8 cellular contexts compared by ENCODE assay signal in genomic region chr15:83106994-83107840, GRCh38. TPM values are rescaled to one million over a fixed set of nuclear protein-coding genes. Genes with fewer than 3 reads are reported as not detected.
DNase-seq lines count a peak whose midpoint lies in the region; ATAC-seq, FAIRE-seq and TF ChIP-seq lines count a peak whose summit lies in the region.

Gene TM6SF1 (plus strand): TSS chr15:83107645. CDS start chr15:83107681, 36 bp downstream.

- peak within 1 kb of the TSS; percentile 92; the same call in 1 of the 2 replicates for H2BK15ac ChIP-seq in H1 (ENCODE audit: low read length)

- ATAC-seq in GM19468 (IDR thresholded peaks at IDR 0.05; ENCODE audit: extremely low read depth, unreplicated experiment): peak; percentile 30

- no peak within 1 kb of the TSS for H4K91ac ChIP-seq in H1 (replicated peaks; ENCODE audit: insufficient read length, low read length)

- H3K56ac ChIP-seq in H1 (replicated peaks; ENCODE audit: insufficient read length, low read depth, low read length): no peak within 1 kb of the TSS

- intact Hi-C loops in CD14-positive monocyte (cut with micrococcal nuclease): loop anchor here in 1 of 2 donors (5.0 kb wide), 1 partner anchor 40 kb away; the partner anchor contains the start of gene BTBD1
- intact Hi-C loops in T-helper 1 cell treated with Interleukin-12 subunit alpha and Interleukin-12 subunit beta and Interleukin-4 antibody, amounts not matched to agents 30 ng/mL and 1 ng/mL, for 36 hours (cut with micrococcal nuclease): no loop called here

- H3K14ac ChIP-seq in H1 (ENCODE audit: insufficient read length): no peak within 1 kb of the TSS

- H3K4me3 ChIP-seq in H1 (ENCODE audit: extremely low read depth in 1 of 4, insufficient read depth in 2 of 4, low read depth in 3 of 4, low read length in 4 of 4): peak within 1 kb of the TSS; percentile 49 to 68 (median 51)
- H3K4me3 ChIP-seq in mesodermal cell (ENCODE audit: extremely low read depth, insufficient read depth, low read length, poor library complexity, severe bottlenecking): peak within 1 kb of the TSS; percentile 43
- peak within 1 kb of the TSS; percentile 52 for H3K4me3 ChIP-seq in urinary bladder (ENCODE audit: low read depth, low read length)

- no peak within 1 kb of the TSS for H2BK120ac ChIP-seq in H1 (replicated peaks; ENCODE audit: low read depth, low read length)

- no peak within 1 kb of the TSS for H3K23ac ChIP-seq in H1 (ENCODE audit: insufficient read length)

- peak within 1 kb of the TSS; percentile 18; the same call in 1 of the 2 replicates for H2BK12ac ChIP-seq in H1 (ENCODE audit: low read depth, low read length)

- no peak for TF ChIP-seq POLR2A in H1 (IDR thresholded peaks at IDR 0.05; ENCODE audit: control extremely low read depth in 1 of 2, low read depth in 2 of 2, low read length in 2 of 2)

- 2% methylated on average over 86 of the region's 97 CpGs; no CpG with 5 or more reads in 1 of the 2 experiments for WGBS in H1 (ENCODE audit: extremely low coverage in 1 of 2, insufficient coverage in 1 of 2, insufficient read length in 1 of 2, insufficient replicate concordance in 2 of 2, low coverage in 1 of 2, low lambda C conversion rate in 2 of 2, missing lambda C conversion rate in 1 of 2), 2 experiments
- 1% methylated on average over 75 to 77 of the region's 97 CpGs for WGBS in mesodermal cell (ENCODE audit: insufficient coverage in 2 of 2), 2 experiments
- WGBS in urinary bladder: under 1% methylated on average over 97 of the region's 97 CpGs

- H3K79me1 ChIP-seq in H1 (ENCODE audit: low read depth, low read length): no peaks in the 10 kb centered on the region

- H3K9me3 ChIP-seq in H1 (ENCODE audit: insufficient read depth in 2 of 2, low read depth in 1 of 2, low read length in 1 of 2) (no peaks in the 10 kb centered on the region), mesodermal cell (ENCODE audit: control insufficient read depth, low read length) (no peaks in the 10 kb centered on the region)

- H3K23me2 ChIP-seq in H1 (ENCODE audit: low read depth, low read length): peaks cover 13% of the 10 kb centered on the region; the same call in 1 of the 2 replicates

- H3K36me3 Mint-ChIP-seq in CD14-positive monocyte: peaks cover 16 to 23% of the 10 kb centered on the region in 2 donors

- 0 out of 2 replicates have a peak within 1 kb of the TSS, but pooled peaks have one; percentile 1 for H2BK5ac ChIP-seq in H1 (ENCODE audit: low read depth, low read length)

- peaks cover 0 to 34% (median 25%) of the 10 kb centered on the region in 4 experiments; a peak in 6 of 7 replicates for H3K27me3 ChIP-seq in H1 (replicated peaks in 1 of 4; ENCODE audit: control insufficient read depth in 3 of 4, extremely low read depth in 1 of 4, insufficient read depth in 3 of 4, low read length in 3 of 4)

- H3K4me3 Mint-ChIP-seq in CD14-positive monocyte: peak within 1 kb of the TSS; percentile 95 to 99

- no peak within 1 kb of the TSS for H3K18ac ChIP-seq in H1 (ENCODE audit: extremely low read depth, low read length)

- H2AFZ ChIP-seq in H1 (ENCODE audit: low read length): peak within 1 kb of the TSS; percentile 43; the same call in 1 of the 2 replicates

- peaks cover 8 to 25% (median 9%) of the 10 kb centered on the region in 3 donors for H3K27me3 Mint-ChIP-seq in CD14-positive monocyte (ENCODE audit: low read depth in 3 of 3)

- TF ChIP-seq CTCF in CD14-positive monocyte (IDR thresholded peaks at IDR 0.05) (no peak), H1 (IDR thresholded peaks at IDR 0.05; ENCODE audit: control extremely low read depth in 1 of 3, insufficient read depth in 1 of 3, low read depth in 1 of 3, low read length in 3 of 3) (no peak)

- H3K9me3 Mint-ChIP-seq in CD14-positive monocyte: peaks cover 0 to 10% (median 3%) of the 10 kb centered on the region in 7 donors

- H4K8ac ChIP-seq in H1 (ENCODE audit: extremely low read depth, insufficient read depth, low read length): peak within 1 kb of the TSS; percentile 80

- CTCF ChIA-PET in H1 (lab: Charles Lee; ENCODE audit: partially characterized antibody): interaction anchor here (0.6 to 1.3 kb wide), 3 partner anchors 13 to 1244 kb away, joined by 3 to 4 read pairs (median 3); no protein-coding TSS in a partner anchor

- no peak for FAIRE-seq in H1 (lab: Jason Lieb, UNC)

- no peaks in the 10 kb centered on the region for H3K36me3 ChIP-seq in H1 (ENCODE audit: control insufficient read depth in 2 of 4, insufficient read depth in 4 of 4, low read length in 3 of 4)
- no peaks in the 10 kb centered on the region for H3K36me3 ChIP-seq in mesodermal cell (ENCODE audit: control insufficient read depth, insufficient read depth, low read length)
- H3K36me3 ChIP-seq in urinary bladder (ENCODE audit: insufficient read depth): no peaks in the 10 kb centered on the region

- H3K4me1 ChIP-seq in H1 (replicated peaks in 1 of 4; ENCODE audit: control insufficient read depth in 3 of 4, insufficient read depth in 4 of 4, low read length in 3 of 4) (peaks cover 0 to 9% (median 4%) of the 10 kb centered on the region in 4 experiments; a peak in 3 of 7 replicates), mesodermal cell (ENCODE audit: control insufficient read depth, insufficient read depth, low read length, poor library complexity, severe bottlenecking) (peaks cover 7% of the 10 kb centered on the region), urinary bladder (ENCODE audit: insufficient read depth) (no peaks in the 10 kb centered on the region)

- H3K4me1 Mint-ChIP-seq in CD14-positive monocyte: peaks cover 39% of the 10 kb centered on the region

- DNase-seq in CD14-positive monocyte (ENCODE audit: low spot score): no peak
- DNase-seq in H1 (ENCODE audit: low read depth in 1 of 2, low spot score in 2 of 2): peak in 1 of 2 experiments; percentile 63
- DNase-seq in T-helper 9 cell: no peak
- DNase-seq in NCI-H1092 (lab: John Stamatoyannopoulos, UW): no peak

- H3K4me2 ChIP-seq in H1 (ENCODE audit: insufficient read depth in 1 of 2, low read depth in 2 of 2, low read length in 2 of 2): peak within 1 kb of the TSS; percentile 68 to 95

- peak within 1 kb of the TSS; percentile 95 to 97 (median 96) for H3K27ac Mint-ChIP-seq in CD14-positive monocyte

- H2AK5ac ChIP-seq in H1 (ENCODE audit: low read depth, low read length): no peak within 1 kb of the TSS

- TF ChIP-seq RAD21 in H1 (IDR thresholded peaks at IDR 0.05 in 1 of 2, conservative IDR thresholded peaks at IDR 0.05 in 1 of 2; ENCODE audit: low read depth in 2 of 2, low read length in 2 of 2): no peak

- H3K4ac ChIP-seq in H1 (replicated peaks; ENCODE audit: insufficient read length, low read depth, low read length): no peak within 1 kb of the TSS

- no peak for TF ChIP-seq EP300 in H1 (IDR thresholded peaks at IDR 0.05; ENCODE audit: borderline replicate concordance in 1 of 2, low read depth in 2 of 2, low read length in 2 of 2)

- POLR2A ChIA-PET in H1 (lab: Charles Lee; ENCODE audit: partially characterized antibody): interaction anchor here (0.9 to 1.7 kb wide), 4 partner anchors 13 to 53 kb away, joined by 3 to 6 read pairs (median 4); no protein-coding TSS in a partner anchor

- H3K79me2 ChIP-seq in H1 (ENCODE audit: control insufficient read depth in 1 of 2, insufficient read depth in 2 of 2, low read length in 2 of 2): no peaks in the 10 kb centered on the region

- no peak within 1 kb of the TSS for H4K5ac ChIP-seq in H1 (ENCODE audit: insufficient read length, low read depth, low read length)

- H4K20me1 ChIP-seq in H1 (replicated peaks in 1 of 2; ENCODE audit: control insufficient read depth in 1 of 2, insufficient read depth in 2 of 2, low read length in 2 of 2): peaks cover 0 to 5% of the 10 kb centered on the region in 2 experiments

- H3K9ac ChIP-seq in H1 (replicated peaks in 1 of 4; ENCODE audit: extremely low read depth in 1 of 4, low read depth in 3 of 4, low read length in 3 of 4): no peak within 1 kb of the TSS

- H3K27ac ChIP-seq in H1 (ENCODE audit: low read depth, low read length) (no peak within 1 kb of the TSS), mesodermal cell (ENCODE audit: low read depth, low read length, severe bottlenecking) (no peak within 1 kb of the TSS), urinary bladder (ENCODE audit: low read depth) (no peak within 1 kb of the TSS)

- H2BK20ac ChIP-seq in H1 (ENCODE audit: low read length): no peak within 1 kb of the TSS

RNA-seq across cellular contexts. Expression of gene TM6SF1, which starts in this region (rescaled TPM):
- polyA plus RNA-seq in CD14-positive monocyte: 10 to 100 TPM; 35.4 to 46.0 TPM
- total RNA-seq in T-helper 1 cell treated with Interleukin-12 subunit alpha and Interleukin-12 subunit beta and Interleukin-4 antibody, amounts not matched to agents 30 ng/mL and 1 ng/mL, for 36 hours: 13.0 and 15.9 TPM in 2 replicates
- total RNA-seq in H1 (2021; fragmentation: NEBNext Ultra II Directional; extraction: Animal tissue kit (Norgen Biotek cat#: 25700)): 0.90 and 1.0 TPM in 2 replicates
- polyA plus RNA-seq in H1 (2011; rRNA removed): 0.74 and 0.86 TPM in 2 replicates
- 0.89 TPM for polyA plus RNA-seq in H1 (2011; cell fraction: cytosol; rRNA removed)
- 0.33 TPM for polyA plus RNA-seq in H1 (2011; cell fraction: nucleus; rRNA removed)
- polyA plus RNA-seq in H1 (2012, experiment 1 of 2): 0.37 to 0.83 TPM (median 0.78 TPM) in 4 replicates
- not detected for polyA plus RNA-seq in H1 (2012, experiment 2 of 2)
- polyA plus RNA-seq in H1 (2013, experiment 1 of 2): 1.1 TPM
- 1.2 TPM for polyA plus RNA-seq in H1 (2013, experiment 2 of 2)
- 0.54 TPM in 1 of 2 replicates, not detected in the other for polyA minus RNA-seq in H1 (2011; rRNA and poly(A)+ RNA removed)
- not detected for polyA minus RNA-seq in H1 (2011; cell fraction: cytosol; rRNA and poly(A)+ RNA removed)
- polyA minus RNA-seq in H1 (2011; cell fraction: nucleus; rRNA and poly(A)+ RNA removed): 0.40 TPM
- polyA plus RNA-seq in mesodermal cell (2013, experiment 1 of 2): 4.1 TPM
- polyA plus RNA-seq in mesodermal cell (2013, experiment 2 of 2): 3.0 TPM
- total RNA-seq in urinary bladder: 5.7 TPM
- polyA plus RNA-seq in urinary bladder: 3.7 TPM
